Comparison of ENCODE assay signal across 1 cellular context in genomic region chr3:54514416-54514815, GRCh38.
TF ChIP-seq lines count a peak whose summit lies in the region.

No MANE protein-coding gene starts in this region.

TF ChIP-seq in WTC11, 78 proteins besides CTCF, POLR2A, EP300 and RAD21 (continued from another document):
- TF ChIP-seq JUN (CRISPR knock-in tag; IDR thresholded peaks at IDR 0.05) = no peak
- no peak for TF ChIP-seq NR1H2 (CRISPR knock-in tag; IDR thresholded peaks at IDR 0.05)
- TF ChIP-seq PRRX2 (CRISPR knock-in tag; IDR thresholded peaks at IDR 0.05) = no peak
- TF ChIP-seq, protein P1, sequence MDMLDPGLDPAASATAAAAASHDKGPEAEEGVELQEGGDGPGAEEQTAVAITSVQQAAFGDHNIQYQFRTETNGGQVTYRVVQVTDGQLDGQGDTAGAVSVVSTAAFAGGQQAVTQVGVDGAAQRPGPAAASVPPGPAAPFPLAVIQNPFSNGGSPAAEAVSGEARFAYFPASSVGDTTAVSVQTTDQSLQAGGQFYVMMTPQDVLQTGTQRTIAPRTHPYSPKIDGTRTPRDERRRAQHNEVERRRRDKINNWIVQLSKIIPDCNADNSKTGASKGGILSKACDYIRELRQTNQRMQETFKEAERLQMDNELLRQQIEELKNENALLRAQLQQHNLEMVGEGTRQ (CRISPR knock-in tag; IDR thresholded peaks at IDR 0.05) = no peak
- TF ChIP-seq ZNF532 (CRISPR knock-in tag; IDR thresholded peaks at IDR 0.05; ENCODE audit: borderline replicate concordance) = no peak
- TF ChIP-seq, protein P2, sequence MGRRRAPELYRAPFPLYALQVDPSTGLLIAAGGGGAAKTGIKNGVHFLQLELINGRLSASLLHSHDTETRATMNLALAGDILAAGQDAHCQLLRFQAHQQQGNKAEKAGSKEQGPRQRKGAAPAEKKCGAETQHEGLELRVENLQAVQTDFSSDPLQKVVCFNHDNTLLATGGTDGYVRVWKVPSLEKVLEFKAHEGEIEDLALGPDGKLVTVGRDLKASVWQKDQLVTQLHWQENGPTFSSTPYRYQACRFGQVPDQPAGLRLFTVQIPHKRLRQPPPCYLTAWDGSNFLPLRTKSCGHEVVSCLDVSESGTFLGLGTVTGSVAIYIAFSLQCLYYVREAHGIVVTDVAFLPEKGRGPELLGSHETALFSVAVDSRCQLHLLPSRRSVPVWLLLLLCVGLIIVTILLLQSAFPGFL (CRISPR knock-in tag; IDR thresholded peaks at IDR 0.05; ENCODE audit: borderline replicate concordance) = no peak
- no peak for TF ChIP-seq ARID4B (CRISPR knock-in tag; IDR thresholded peaks at IDR 0.05; ENCODE audit: borderline replicate concordance)
- TF ChIP-seq ERG (CRISPR knock-in tag; IDR thresholded peaks at IDR 0.05) = no peak
- TF ChIP-seq CREB1 (CRISPR knock-in tag; IDR thresholded peaks at IDR 0.05) = no peak
- TF ChIP-seq E2F4 (CRISPR knock-in tag; IDR thresholded peaks at IDR 0.05; ENCODE audit: borderline replicate concordance, low read depth) = no peak
- TF ChIP-seq, protein P3, sequence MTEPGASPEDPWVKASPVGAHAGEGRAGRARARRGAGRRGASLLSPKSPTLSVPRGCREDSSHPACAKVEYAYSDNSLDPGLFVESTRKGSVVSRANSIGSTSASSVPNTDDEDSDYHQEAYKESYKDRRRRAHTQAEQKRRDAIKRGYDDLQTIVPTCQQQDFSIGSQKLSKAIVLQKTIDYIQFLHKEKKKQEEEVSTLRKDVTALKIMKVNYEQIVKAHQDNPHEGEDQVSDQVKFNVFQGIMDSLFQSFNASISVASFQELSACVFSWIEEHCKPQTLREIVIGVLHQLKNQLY (CRISPR knock-in tag; IDR thresholded peaks at IDR 0.05) = no peak
- TF ChIP-seq MYBL2 (CRISPR knock-in tag; IDR thresholded peaks at IDR 0.05) = no peak
- no peak for TF ChIP-seq ZNF281 (CRISPR knock-in tag; IDR thresholded peaks at IDR 0.05)
